35 cellular contexts compared by ENCODE assay signal in genomic region chr2:121069434-121069969, GRCh38.
"Had no signal": no experiment of that assay in that cellular context is flagged by ENCODE, and none has a peak within 500 bp of the region (broad histone marks: within the 10 kb centered on the region; RNA-seq: fewer than 3 reads in every experiment).

No MANE protein-coding gene starts in this region.

- H3K36me3 ChIP-seq: adrenal gland, brain microvascular endothelial cell, breast epithelium, cardiac muscle cell had no signal

- H3K4me3 ChIP-seq: adrenal gland, body of pancreas, breast epithelium, cardiac muscle cell had no signal

- FAIRE-seq: astrocyte, TTC549 had no signal

- DNase-seq: activated B cell treated with CpG ODN at 0.5 μM for 24 hours; activated CD4-positive, alpha-beta memory T cell treated with anti-CD3 and anti-CD28 coated beads for 36 hours; activated CD4-positive, alpha-beta T cell treated with anti-CD3 and anti-CD28 coated beads for 4 hours; activated CD4-positive, alpha-beta T cell treated with anti-CD3 and anti-CD28 coated beads, Interleukin-2, amount 10 ng/mL, durations not matched to agents 24 days and 14 days; activated CD4-positive, alpha-beta T cell treated with anti-CD3 and anti-CD28 coated beads, Interleukin-2, amount 50 U/mL, for 1 hour; activated CD4-positive, alpha-beta T cell treated with anti-CD3 and anti-CD28 coated beads, Interleukin-2, amount 50 U/mL, for 4 hours; activated CD4-positive, CD25-positive, alpha-beta regulatory T cell treated with anti-CD3 and anti-CD28 coated beads, Interleukin-2, amount 50 U/mL, for 72 hours; activated CD8-positive, alpha-beta memory T cell treated with anti-CD3 and anti-CD28 coated beads, Interleukin-2, amount 50 U/mL, for 4 hours; activated CD8-positive, alpha-beta T cell treated with anti-CD3 and anti-CD28 coated beads for 36 hours; activated effector memory CD4-positive, alpha-beta T cell treated with anti-CD3 and anti-CD28 coated beads, Interleukin-2, amount 50 U/mL, for 16 hours; activated gamma-delta T cell treated with Interleukin-2 at 50 U/mL for 16 hours; activated naive CD4-positive, alpha-beta T cell; activated naive CD4-positive, alpha-beta T cell treated with anti-CD3 and anti-CD28 coated beads for 36 hours; activated naive CD4-positive, alpha-beta T cell treated with anti-CD3 and anti-CD28 coated beads, Interleukin-2, amount 50 U/mL, for 16 hours; activated naive CD8-positive, alpha-beta T cell treated with anti-CD3 and anti-CD28 coated beads for 36 hours; activated T-cell treated with anti-CD3 and anti-CD28 coated beads for 4 hours; activated T-cell treated with anti-CD3 and anti-CD28 coated beads, Interleukin-2, amount 50 U/mL, for 1 hour; activated T-cell treated with anti-CD3 and anti-CD28 coated beads, Interleukin-2, amount 50 U/mL, for 4 hours; activated T-cell treated with anti-CD3 and anti-CD28 coated beads, Interleukin-2, amount 50 U/mL, for 72 hours; adrenal gland; amniotic stem cell; aorta; body of pancreas; brain microvascular endothelial cell; caudate nucleus; cerebellar nuclear complex; T-helper 1 cell; T-helper 2 cell had no signal

- ATAC-seq: activated CD8-positive, alpha-beta T cell treated with anti-CD3 and anti-CD28 coated beads for 36 hours; activated naive CD4-positive, alpha-beta T cell treated with anti-CD3 and anti-CD28 coated beads, Interleukin-2, amount 50 U/mL, for 72 hours; activated T-cell treated with anti-CD3 and anti-CD28 coated beads, Interleukin-2, amount 50 U/mL, for 4 hours; activated T-cell treated with anti-CD3 and anti-CD28 coated beads, Interleukin-2, amount 50 U/mL, for 72 hours; activated T-helper 17 cell treated with anti-CD3 and anti-CD28 coated beads, Interleukin-2, amount 50 U/mL, for 72 hours; body of pancreas had no signal

- H3K27ac ChIP-seq: adrenal gland, body of pancreas, brain microvascular endothelial cell, breast epithelium, cardiac muscle cell, VCaP had no signal

- H3K4me1 ChIP-seq: adrenal gland, breast epithelium had no signal

- H3K9me3 ChIP-seq: adrenal gland, body of pancreas, breast epithelium had no signal

- H3K27me3 ChIP-seq: adrenal gland, brain microvascular endothelial cell, breast epithelium, cardiac muscle cell had no signal
